ENCODE assay signal across 33 cellular contexts in the genomic region with DNA sequence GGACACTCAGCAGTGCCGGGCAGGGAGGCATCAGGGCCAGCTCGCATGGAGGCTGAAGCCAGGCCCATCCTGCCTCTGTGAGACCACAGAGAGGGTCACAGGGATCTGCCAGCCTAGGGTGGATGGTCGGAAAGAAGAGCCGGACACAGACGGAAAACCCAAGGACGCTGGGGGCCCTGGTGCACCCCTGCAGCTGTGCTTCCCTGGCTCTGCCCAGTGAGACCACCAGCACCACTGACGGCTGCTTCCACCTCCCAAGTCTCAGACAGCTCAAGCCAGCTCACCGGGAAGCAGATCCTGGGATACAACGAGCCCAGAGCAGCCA. TPM values are rescaled to one million over a fixed set of nuclear protein-coding genes. Genes with fewer than 3 reads are reported as not detected.
"Had no signal": no experiment of that assay in that cellular context is flagged by ENCODE, and none has a peak within 500 bp of the region (broad histone marks: within the 10 kb centered on the region; RNA-seq: fewer than 3 reads in every experiment).

No MANE protein-coding gene starts in this region.

- H3K9me3 ChIP-seq: MG63, SJCRH30 had no signal

- H3K27ac ChIP-seq: brain microvascular endothelial cell, Peyer's patch, SJCRH30, SK-N-MC, WERI-Rb-1 had no signal

- ATAC-seq: activated naive CD8-positive, alpha-beta T cell treated with anti-CD3 and anti-CD28 coated beads, Interleukin-2, amount 50 U/mL, for 24 hours; PC-3 had no signal

- H3K36me3 ChIP-seq: brain microvascular endothelial cell, Peyer's patch, SJCRH30, WERI-Rb-1 had no signal

- DNase-seq: activated CD4-positive, alpha-beta memory T cell treated with anti-CD3 and anti-CD28 coated beads for 36 hours; activated CD4-positive, alpha-beta T cell treated with anti-CD3 and anti-CD28 coated beads, Interleukin-2, amount 10 ng/mL, durations not matched to agents 7 days and 5 days; activated CD8-positive, alpha-beta memory T cell treated with anti-CD3 and anti-CD28 coated beads, Interleukin-2, amount 50 U/mL, for 48 hours; activated effector memory CD4-positive, alpha-beta T cell treated with Interleukin-2 at 50 U/mL for 16 hours; activated naive CD4-positive, alpha-beta T cell treated with anti-CD3 and anti-CD28 coated beads, Interleukin-2, amount 10 ng/mL, durations not matched to agents 7 days and 5 days; activated naive CD8-positive, alpha-beta T cell treated with anti-CD3 and anti-CD28 coated beads, Interleukin-2, amount 50 U/mL, for 24 hours; activated T-cell treated with anti-CD3 and anti-CD28 coated beads, Interleukin-2, amount 50 U/mL, for 48 hours; anterior cingulate cortex; brain microvascular endothelial cell; central memory CD4-positive, alpha-beta T cell; Kasumi-1; KG1; MG63; NCI-H1048; NCI-H1105 treated with DMSO at 0.1 percent for 48 hours; NCI-H1436; NCI-H1694; NCI-H2029; NCI-H510A; NCI-H526; NCI-H748 treated with DMSO at 0.1 percent for 48 hours; NK-92 treated with Interleukin-12 subunit alpha and Interleukin-12 subunit beta, amount 100 ng/mL, for 24 hours; PC-3; Peyer's patch; RPMI8226; SHP77; SJCRH30; T1000; WERI-Rb-1 had no signal

- H3K27ac Mint-ChIP-seq: activated CD4-positive, alpha-beta memory T cell treated with anti-CD3 and anti-CD28 coated beads for 36 hours; activated CD4-positive, alpha-beta T cell treated with anti-CD3 and anti-CD28 coated beads, Interleukin-2, amount 10 ng/mL, durations not matched to agents 7 days and 5 days; activated naive CD4-positive, alpha-beta T cell treated with anti-CD3 and anti-CD28 coated beads, Interleukin-2, amount 10 ng/mL, durations not matched to agents 7 days and 5 days; activated naive CD8-positive, alpha-beta T cell; activated naive CD8-positive, alpha-beta T cell treated with anti-CD3 and anti-CD28 coated beads, Interleukin-2, amount 50 U/mL, for 24 hours had no signal

- H3K4me3 Mint-ChIP-seq: activated CD4-positive, alpha-beta memory T cell treated with anti-CD3 and anti-CD28 coated beads for 36 hours; activated CD4-positive, alpha-beta T cell treated with anti-CD3 and anti-CD28 coated beads, Interleukin-2, amount 10 ng/mL, durations not matched to agents 7 days and 5 days; activated naive CD4-positive, alpha-beta T cell treated with anti-CD3 and anti-CD28 coated beads, Interleukin-2, amount 10 ng/mL, durations not matched to agents 7 days and 5 days; activated naive CD8-positive, alpha-beta T cell; activated naive CD8-positive, alpha-beta T cell treated with anti-CD3 and anti-CD28 coated beads, Interleukin-2, amount 50 U/mL, for 24 hours had no signal

- H3K9me3 Mint-ChIP-seq: activated CD4-positive, alpha-beta memory T cell treated with anti-CD3 and anti-CD28 coated beads for 36 hours; activated CD4-positive, alpha-beta T cell treated with anti-CD3 and anti-CD28 coated beads, Interleukin-2, amount 10 ng/mL, durations not matched to agents 7 days and 5 days; activated naive CD4-positive, alpha-beta T cell treated with anti-CD3 and anti-CD28 coated beads, Interleukin-2, amount 10 ng/mL, durations not matched to agents 7 days and 5 days; activated naive CD8-positive, alpha-beta T cell treated with anti-CD3 and anti-CD28 coated beads, Interleukin-2, amount 50 U/mL, for 24 hours had no signal

- H3K27me3 Mint-ChIP-seq: activated naive CD8-positive, alpha-beta T cell; activated naive CD8-positive, alpha-beta T cell treated with anti-CD3 and anti-CD28 coated beads, Interleukin-2, amount 50 U/mL, for 24 hours had no signal

- H3K4me1 ChIP-seq: Peyer's patch, SJCRH30 had no signal

- H3K4me1 Mint-ChIP-seq: activated CD4-positive, alpha-beta T cell treated with anti-CD3 and anti-CD28 coated beads, Interleukin-2, amount 10 ng/mL, durations not matched to agents 7 days and 5 days; activated naive CD4-positive, alpha-beta T cell treated with anti-CD3 and anti-CD28 coated beads, Interleukin-2, amount 10 ng/mL, durations not matched to agents 7 days and 5 days; activated naive CD8-positive, alpha-beta T cell treated with anti-CD3 and anti-CD28 coated beads, Interleukin-2, amount 50 U/mL, for 24 hours had no signal

- H3K27me3 ChIP-seq: brain microvascular endothelial cell, MG63, Peyer's patch, SJCRH30 had no signal

- H3K36me3 Mint-ChIP-seq: activated CD4-positive, alpha-beta memory T cell treated with anti-CD3 and anti-CD28 coated beads for 36 hours; activated naive CD4-positive, alpha-beta T cell treated with anti-CD3 and anti-CD28 coated beads, Interleukin-2, amount 10 ng/mL, durations not matched to agents 7 days and 5 days; activated naive CD8-positive, alpha-beta T cell had no signal

- H3K4me3 ChIP-seq: MG63, Peyer's patch, SJCRH30, SK-N-MC had no signal

RNA-seq across cellular contexts. Expression of gene SHISAL1, which starts 42.2 kb away (rescaled TPM):
- total RNA-seq: activated CD4-positive, alpha-beta memory T cell treated with anti-CD3 and anti-CD28 coated beads for 36 hours; activated CD4-positive, alpha-beta T cell treated with anti-CD3 and anti-CD28 coated beads, Interleukin-2, amount 10 ng/mL, durations not matched to agents 7 days and 5 days; SJCRH30; T-helper 1 cell treated with Interleukin-12 subunit alpha and Interleukin-12 subunit beta and Interleukin-4 antibody, amounts not matched to agents 30 ng/mL and 1 ng/mL, for 36 hours; T-helper 2 cell treated with Interferon-gamma antibody and Interleukin-4, amounts not matched to agents 100 ng/mL and 5 ng/mL, for 36 hours had no signal
